Comparison of ENCODE assay signal across 1 cellular context in the genomic region with DNA sequence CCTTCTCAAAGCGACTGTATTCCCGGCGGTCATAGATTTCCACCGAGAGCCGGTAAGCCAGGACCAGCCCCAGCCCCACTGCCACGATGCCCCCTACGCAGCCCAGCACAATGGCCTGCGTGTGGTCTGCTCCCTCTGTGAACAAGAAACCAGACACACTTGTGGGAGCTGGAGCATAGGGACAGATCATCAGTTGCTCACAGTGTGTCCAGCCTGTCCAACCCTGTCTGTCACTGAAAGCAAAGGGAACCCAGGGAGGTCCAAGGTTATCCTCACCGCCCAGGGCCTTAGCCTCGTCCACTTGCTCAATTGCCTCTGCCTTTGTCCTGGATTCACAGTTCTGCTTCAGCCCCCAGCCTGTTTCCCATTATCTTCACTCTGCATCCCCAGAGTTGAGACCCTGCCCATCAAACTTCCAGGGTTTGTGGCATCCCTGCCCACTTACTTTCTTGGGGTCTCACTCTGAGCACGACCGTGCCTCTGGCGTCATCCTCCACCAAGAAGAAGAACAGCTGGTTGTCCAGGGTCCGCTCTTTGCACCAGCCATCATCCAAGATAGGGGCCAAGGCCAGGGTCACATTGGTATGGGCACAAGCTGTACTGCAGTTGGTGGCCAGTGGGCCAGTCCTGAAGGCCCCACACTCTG.
TF ChIP-seq lines count a peak whose summit lies in the region.

No MANE protein-coding gene starts in this region.

TF ChIP-seq in HepG2, 621 proteins besides CTCF, POLR2A, EP300 and RAD21:
- TF ChIP-seq RARG (CRISPR knock-in tag; IDR thresholded peaks at IDR 0.05; ENCODE audit: low read depth) (no peak), CHCHD3 (CRISPR knock-in tag; IDR thresholded peaks at IDR 0.05) (no peak), ZNF772 (CRISPR knock-in tag; IDR thresholded peaks at IDR 0.05) (no peak), RBM22 (optimal IDR thresholded peaks at IDR 0.05; ENCODE audit: low read length) (peak; percentile 16), TGIF2 (CRISPR knock-in tag; IDR thresholded peaks at IDR 0.05) (no peak), ETV5 (CRISPR knock-in tag; IDR thresholded peaks at IDR 0.05; ENCODE audit: borderline replicate concordance) (no peak), CEBPG (CRISPR knock-in tag; IDR thresholded peaks at IDR 0.05) (no peak), ZFX (CRISPR knock-in tag; IDR thresholded peaks at IDR 0.05; ENCODE audit: low read depth) (0 out of 2 replicates have a peak, but pooled peaks have one; percentile 11), TARDBP (CRISPR knock-in tag; IDR thresholded peaks at IDR 0.05) (no peak), ZEB1 (IDR thresholded peaks at IDR 0.05; ENCODE audit: insufficient replicate concordance, low read depth) (no peak), HNRNPLL (IDR thresholded peaks at IDR 0.05; ENCODE audit: low read depth, low read length, poor library complexity, severe bottlenecking) (no peak), MIXL1 (CRISPR knock-in tag; IDR thresholded peaks at IDR 0.05) (no peak), ZKSCAN5 (CRISPR knock-in tag; IDR thresholded peaks at IDR 0.05) (no peak), AGO2 (optimal IDR thresholded peaks at IDR 0.05; ENCODE audit: low read depth, low read length) (peak; percentile 16), ZNF121 (CRISPR knock-in tag; IDR thresholded peaks at IDR 0.05) (no peak), CREB1 (IDR thresholded peaks at IDR 0.05) (no peak), CREB1 (CRISPR knock-in tag; IDR thresholded peaks at IDR 0.05) (no peak), SMARCC2 (IDR thresholded peaks at IDR 0.05) (no peak), ZSCAN12 (CRISPR knock-in tag; IDR thresholded peaks at IDR 0.05) (no peak), ZFP82 (CRISPR knock-in tag; IDR thresholded peaks at IDR 0.05; ENCODE audit: borderline replicate concordance) (no peak), ZNF569 (CRISPR knock-in tag; IDR thresholded peaks at IDR 0.05; ENCODE audit: borderline replicate concordance) (no peak), MAFF (IDR thresholded peaks at IDR 0.05; ENCODE audit: low read depth, low read length) (no peak), SRSF1 (optimal IDR thresholded peaks at IDR 0.05; ENCODE audit: low read depth, low read length) (no peak), ZNF615 (CRISPR knock-in tag; IDR thresholded peaks at IDR 0.05; ENCODE audit: borderline replicate concordance) (no peak), ZNF207 (IDR thresholded peaks at IDR 0.05; ENCODE audit: borderline replicate concordance) (no peak), REPIN1 (CRISPR knock-in tag; IDR thresholded peaks at IDR 0.05; ENCODE audit: borderline replicate concordance, low read depth) (no peak), ZBTB3 (CRISPR knock-in tag; IDR thresholded peaks at IDR 0.05; ENCODE audit: borderline replicate concordance, low read depth) (no peak), ZNF333 (CRISPR knock-in tag; IDR thresholded peaks at IDR 0.05; ENCODE audit: borderline replicate concordance) (no peak)
- TF ChIP-seq, protein P1, sequence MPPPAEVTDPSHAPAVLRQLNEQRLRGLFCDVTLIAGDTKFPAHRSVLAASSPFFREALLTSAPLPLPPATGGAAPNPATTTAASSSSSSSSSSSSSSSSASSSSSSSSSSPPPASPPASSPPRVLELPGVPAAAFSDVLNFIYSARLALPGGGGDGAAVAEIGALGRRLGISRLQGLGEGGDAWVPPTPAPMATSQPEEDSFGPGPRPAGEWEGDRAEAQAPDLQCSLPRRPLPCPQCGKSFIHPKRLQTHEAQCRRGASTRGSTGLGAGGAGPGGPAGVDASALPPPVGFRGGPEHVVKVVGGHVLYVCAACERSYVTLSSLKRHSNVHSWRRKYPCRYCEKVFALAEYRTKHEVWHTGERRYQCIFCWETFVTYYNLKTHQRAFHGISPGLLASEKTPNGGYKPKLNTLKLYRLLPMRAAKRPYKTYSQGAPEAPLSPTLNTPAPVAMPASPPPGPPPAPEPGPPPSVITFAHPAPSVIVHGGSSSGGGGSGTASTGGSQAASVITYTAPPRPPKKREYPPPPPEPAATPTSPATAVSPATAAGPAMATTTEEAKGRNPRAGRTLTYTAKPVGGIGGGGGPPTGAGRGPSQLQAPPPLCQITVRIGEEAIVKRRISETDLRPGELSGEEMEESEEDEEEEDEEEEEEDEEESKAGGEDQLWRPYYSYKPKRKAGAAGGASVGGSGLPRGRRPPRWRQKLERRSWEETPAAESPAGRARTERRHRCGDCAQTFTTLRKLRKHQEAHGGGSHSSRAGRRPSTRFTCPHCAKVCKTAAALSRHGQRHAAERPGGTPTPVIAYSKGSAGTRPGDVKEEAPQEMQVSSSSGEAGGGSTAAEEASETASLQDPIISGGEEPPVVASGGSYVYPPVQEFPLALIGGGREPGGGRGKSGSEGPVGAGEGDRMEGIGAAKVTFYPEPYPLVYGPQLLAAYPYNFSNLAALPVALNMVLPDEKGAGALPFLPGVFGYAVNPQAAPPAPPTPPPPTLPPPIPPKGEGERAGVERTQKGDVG (CRISPR knock-in tag; IDR thresholded peaks at IDR 0.05; ENCODE audit: borderline replicate concordance): no peak
- TF ChIP-seq, protein P2, sequence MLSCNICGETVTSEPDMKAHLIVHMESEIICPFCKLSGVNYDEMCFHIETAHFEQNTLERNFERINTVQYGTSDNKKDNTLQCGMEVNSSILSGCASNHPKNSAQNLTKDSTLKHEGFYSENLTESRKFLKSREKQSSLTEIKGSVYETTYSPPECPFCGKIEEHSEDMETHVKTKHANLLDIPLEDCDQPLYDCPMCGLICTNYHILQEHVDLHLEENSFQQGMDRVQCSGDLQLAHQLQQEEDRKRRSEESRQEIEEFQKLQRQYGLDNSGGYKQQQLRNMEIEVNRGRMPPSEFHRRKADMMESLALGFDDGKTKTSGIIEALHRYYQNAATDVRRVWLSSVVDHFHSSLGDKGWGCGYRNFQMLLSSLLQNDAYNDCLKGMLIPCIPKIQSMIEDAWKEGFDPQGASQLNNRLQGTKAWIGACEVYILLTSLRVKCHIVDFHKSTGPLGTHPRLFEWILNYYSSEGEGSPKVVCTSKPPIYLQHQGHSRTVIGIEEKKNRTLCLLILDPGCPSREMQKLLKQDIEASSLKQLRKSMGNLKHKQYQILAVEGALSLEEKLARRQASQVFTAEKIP (CRISPR knock-in tag; IDR thresholded peaks at IDR 0.05; ENCODE audit: borderline replicate concordance): no peak
- TF ChIP-seq, protein P3, sequence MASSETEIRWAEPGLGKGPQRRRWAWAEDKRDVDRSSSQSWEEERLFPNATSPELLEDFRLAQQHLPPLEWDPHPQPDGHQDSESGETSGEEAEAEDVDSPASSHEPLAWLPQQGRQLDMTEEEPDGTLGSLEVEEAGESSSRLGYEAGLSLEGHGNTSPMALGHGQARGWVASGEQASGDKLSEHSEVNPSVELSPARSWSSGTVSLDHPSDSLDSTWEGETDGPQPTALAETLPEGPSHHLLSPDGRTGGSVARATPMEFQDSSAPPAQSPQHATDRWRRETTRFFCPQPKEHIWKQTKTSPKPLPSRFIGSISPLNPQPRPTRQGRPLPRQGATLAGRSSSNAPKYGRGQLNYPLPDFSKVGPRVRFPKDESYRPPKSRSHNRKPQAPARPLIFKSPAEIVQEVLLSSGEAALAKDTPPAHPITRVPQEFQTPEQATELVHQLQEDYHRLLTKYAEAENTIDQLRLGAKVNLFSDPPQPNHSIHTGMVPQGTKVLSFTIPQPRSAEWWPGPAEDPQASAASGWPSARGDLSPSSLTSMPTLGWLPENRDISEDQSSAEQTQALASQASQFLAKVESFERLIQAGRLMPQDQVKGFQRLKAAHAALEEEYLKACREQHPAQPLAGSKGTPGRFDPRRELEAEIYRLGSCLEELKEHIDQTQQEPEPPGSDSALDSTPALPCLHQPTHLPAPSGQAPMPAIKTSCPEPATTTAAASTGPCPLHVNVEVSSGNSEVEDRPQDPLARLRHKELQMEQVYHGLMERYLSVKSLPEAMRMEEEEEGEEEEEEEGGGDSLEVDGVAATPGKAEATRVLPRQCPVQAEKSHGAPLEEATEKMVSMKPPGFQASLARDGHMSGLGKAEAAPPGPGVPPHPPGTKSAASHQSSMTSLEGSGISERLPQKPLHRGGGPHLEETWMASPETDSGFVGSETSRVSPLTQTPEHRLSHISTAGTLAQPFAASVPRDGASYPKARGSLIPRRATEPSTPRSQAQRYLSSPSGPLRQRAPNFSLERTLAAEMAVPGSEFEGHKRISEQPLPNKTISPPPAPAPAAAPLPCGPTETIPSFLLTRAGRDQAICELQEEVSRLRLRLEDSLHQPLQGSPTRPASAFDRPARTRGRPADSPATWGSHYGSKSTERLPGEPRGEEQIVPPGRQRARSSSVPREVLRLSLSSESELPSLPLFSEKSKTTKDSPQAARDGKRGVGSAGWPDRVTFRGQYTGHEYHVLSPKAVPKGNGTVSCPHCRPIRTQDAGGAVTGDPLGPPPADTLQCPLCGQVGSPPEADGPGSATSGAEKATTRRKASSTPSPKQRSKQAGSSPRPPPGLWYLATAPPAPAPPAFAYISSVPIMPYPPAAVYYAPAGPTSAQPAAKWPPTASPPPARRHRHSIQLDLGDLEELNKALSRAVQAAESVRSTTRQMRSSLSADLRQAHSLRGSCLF (CRISPR knock-in tag; IDR thresholded peaks at IDR 0.05; ENCODE audit: borderline replicate concordance): no peak
- TF ChIP-seq, protein P4, sequence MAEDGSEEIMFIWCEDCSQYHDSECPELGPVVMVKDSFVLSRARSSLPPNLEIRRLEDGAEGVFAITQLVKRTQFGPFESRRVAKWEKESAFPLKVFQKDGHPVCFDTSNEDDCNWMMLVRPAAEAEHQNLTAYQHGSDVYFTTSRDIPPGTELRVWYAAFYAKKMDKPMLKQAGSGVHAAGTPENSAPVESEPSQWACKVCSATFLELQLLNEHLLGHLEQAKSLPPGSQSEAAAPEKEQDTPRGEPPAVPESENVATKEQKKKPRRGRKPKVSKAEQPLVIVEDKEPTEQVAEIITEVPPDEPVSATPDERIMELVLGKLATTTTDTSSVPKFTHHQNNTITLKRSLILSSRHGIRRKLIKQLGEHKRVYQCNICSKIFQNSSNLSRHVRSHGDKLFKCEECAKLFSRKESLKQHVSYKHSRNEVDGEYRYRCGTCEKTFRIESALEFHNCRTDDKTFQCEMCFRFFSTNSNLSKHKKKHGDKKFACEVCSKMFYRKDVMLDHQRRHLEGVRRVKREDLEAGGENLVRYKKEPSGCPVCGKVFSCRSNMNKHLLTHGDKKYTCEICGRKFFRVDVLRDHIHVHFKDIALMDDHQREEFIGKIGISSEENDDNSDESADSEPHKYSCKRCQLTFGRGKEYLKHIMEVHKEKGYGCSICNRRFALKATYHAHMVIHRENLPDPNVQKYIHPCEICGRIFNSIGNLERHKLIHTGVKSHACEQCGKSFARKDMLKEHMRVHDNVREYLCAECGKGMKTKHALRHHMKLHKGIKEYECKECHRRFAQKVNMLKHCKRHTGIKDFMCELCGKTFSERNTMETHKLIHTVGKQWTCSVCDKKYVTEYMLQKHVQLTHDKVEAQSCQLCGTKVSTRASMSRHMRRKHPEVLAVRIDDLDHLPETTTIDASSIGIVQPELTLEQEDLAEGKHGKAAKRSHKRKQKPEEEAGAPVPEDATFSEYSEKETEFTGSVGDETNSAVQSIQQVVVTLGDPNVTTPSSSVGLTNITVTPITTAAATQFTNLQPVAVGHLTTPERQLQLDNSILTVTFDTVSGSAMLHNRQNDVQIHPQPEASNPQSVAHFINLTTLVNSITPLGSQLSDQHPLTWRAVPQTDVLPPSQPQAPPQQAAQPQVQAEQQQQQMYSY (CRISPR knock-in tag; IDR thresholded peaks at IDR 0.05): no peak
- TF ChIP-seq, protein P5, sequence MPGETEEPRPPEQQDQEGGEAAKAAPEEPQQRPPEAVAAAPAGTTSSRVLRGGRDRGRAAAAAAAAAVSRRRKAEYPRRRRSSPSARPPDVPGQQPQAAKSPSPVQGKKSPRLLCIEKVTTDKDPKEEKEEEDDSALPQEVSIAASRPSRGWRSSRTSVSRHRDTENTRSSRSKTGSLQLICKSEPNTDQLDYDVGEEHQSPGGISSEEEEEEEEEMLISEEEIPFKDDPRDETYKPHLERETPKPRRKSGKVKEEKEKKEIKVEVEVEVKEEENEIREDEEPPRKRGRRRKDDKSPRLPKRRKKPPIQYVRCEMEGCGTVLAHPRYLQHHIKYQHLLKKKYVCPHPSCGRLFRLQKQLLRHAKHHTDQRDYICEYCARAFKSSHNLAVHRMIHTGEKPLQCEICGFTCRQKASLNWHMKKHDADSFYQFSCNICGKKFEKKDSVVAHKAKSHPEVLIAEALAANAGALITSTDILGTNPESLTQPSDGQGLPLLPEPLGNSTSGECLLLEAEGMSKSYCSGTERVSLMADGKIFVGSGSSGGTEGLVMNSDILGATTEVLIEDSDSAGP (CRISPR knock-in tag; IDR thresholded peaks at IDR 0.05; ENCODE audit: borderline replicate concordance): peak; percentile 28; the same call in 1 of the 2 replicates
- TF ChIP-seq, protein P6, sequence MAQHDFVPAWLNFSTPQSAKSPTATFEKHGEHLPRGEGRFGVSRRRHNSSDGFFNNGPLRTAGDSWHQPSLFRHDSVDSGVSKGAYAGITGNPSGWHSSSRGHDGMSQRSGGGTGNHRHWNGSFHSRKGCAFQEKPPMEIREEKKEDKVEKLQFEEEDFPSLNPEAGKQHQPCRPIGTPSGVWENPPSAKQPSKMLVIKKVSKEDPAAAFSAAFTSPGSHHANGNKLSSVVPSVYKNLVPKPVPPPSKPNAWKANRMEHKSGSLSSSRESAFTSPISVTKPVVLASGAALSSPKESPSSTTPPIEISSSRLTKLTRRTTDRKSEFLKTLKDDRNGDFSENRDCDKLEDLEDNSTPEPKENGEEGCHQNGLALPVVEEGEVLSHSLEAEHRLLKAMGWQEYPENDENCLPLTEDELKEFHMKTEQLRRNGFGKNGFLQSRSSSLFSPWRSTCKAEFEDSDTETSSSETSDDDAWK (CRISPR knock-in tag; IDR thresholded peaks at IDR 0.05): no peak
- TF ChIP-seq, protein P7, sequence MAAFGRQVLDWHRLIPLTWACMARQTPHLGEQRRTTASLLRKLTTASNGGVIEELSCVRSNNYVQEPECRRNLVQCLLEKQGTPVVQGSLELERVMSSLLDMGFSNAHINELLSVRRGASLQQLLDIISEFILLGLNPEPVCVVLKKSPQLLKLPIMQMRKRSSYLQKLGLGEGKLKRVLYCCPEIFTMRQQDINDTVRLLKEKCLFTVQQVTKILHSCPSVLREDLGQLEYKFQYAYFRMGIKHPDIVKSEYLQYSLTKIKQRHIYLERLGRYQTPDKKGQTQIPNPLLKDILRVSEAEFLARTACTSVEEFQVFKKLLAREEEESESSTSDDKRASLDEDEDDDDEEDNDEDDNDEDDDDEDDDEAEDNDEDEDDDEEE (CRISPR knock-in tag; IDR thresholded peaks at IDR 0.05): no peak
